In the genomic region with DNA sequence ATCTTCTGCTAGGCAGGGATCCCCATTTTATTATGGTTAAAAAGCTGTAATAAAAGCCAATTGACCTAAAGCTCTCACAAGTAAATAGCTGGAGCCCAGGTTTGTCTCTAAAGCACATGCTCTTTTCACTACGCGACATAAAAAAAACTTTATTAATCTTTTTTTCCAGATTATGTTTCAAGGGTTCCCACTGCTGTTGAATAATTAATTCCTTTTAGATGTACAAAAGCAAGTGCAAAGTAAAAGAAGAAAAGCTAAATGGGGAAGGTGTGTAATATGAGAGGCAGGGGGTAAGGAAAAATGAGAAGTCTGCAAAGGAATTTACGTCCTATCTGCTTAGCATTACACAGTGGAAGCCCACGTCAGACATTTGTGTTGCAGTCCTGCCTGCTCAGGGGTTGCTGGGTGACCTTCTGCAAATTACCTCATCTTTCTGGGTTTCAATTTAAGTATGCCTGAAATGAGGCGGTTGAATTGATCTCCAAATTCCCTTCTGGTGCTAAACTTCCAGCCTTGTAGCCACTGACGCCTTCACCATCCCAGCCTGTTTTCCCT, we compare ENCODE assay signal across 8 cellular contexts. TPM values are rescaled to one million over a fixed set of nuclear protein-coding genes. Genes with fewer than 3 reads are reported as not detected.
DNase-seq lines count a peak whose midpoint lies in the region; ATAC-seq and TF ChIP-seq lines count a peak whose summit lies in the region.

No MANE protein-coding gene starts in this region.

- no peak overlapping the region for H3K27ac Mint-ChIP-seq in GM23338

- peaks cover 9% of the 10 kb centered on the region; the same call in 2 of the 3 replicates for H3K4me1 Mint-ChIP-seq in GM23338

- no peaks in the 10 kb centered on the region for H3K9me3 ChIP-seq in tibial artery

- no peaks in the 10 kb centered on the region for H4K20me1 ChIP-seq in GM23338 (replicated peaks; ENCODE audit: insufficient read depth)

- no peaks in the 10 kb centered on the region for H3F3A ChIP-seq in GM23338 (replicated peaks; ENCODE audit: low read depth)

- peak; percentile 42 for DNase-seq in GM10248 (ENCODE audit: extremely low spot score)
- peak; percentile 27 for DNase-seq in GM23338 (ENCODE audit: low spot score)
- DNase-seq in LoVo (ENCODE audit: low spot score), result peak; percentile 24
- peak; percentile 11 for DNase-seq in activated CD4-positive, alpha-beta T cell treated with anti-CD3 and anti-CD28 coated beads for 1 hour
- peak; percentile 79 to 84 for DNase-seq in erythroblast (lab: John Stamatoyannopoulos, UW)
- DNase-seq in myocyte (ENCODE audit: low read depth), result peak; percentile 67
- peak in 1 of 2 donors; percentile 59 for DNase-seq in tibial artery
- no peak for DNase-seq in effector CD8-positive, alpha-beta T cell (lab: John Stamatoyannopoulos, UW)

- 0 out of 2 replicates have a peak overlapping the region, but pooled peaks have one; percentile 56 for H3K27ac ChIP-seq in GM23338 (ENCODE audit: low read depth)
- H3K27ac ChIP-seq in tibial artery, result peak overlapping the region; percentile 94 to 95

- H3K4me3 ChIP-seq in GM23338 (peak overlapping the region; percentile 87), tibial artery (peak overlapping the region; percentile 63 to 70)

- no peaks in the 10 kb centered on the region for H3K9me2 ChIP-seq in GM23338 (ENCODE audit: insufficient read depth)

- H3K27me3 ChIP-seq in GM23338 (ENCODE audit: insufficient read depth) (peaks cover 4% of the 10 kb centered on the region; the same call in 1 of the 2 replicates), tibial artery (no peaks in the 10 kb centered on the region)

- peak overlapping the region; percentile 99 for H3K4me2 ChIP-seq in GM23338

- no peaks in the 10 kb centered on the region for H3K36me3 Mint-ChIP-seq in GM23338 (ENCODE audit: low read depth)

- ATAC-seq in GM23338, result peak; percentile 10

- CTCF ChIA-PET in GM10248 (lab: Yijun Ruan, JAX), result interaction anchor here (0.9 to 3.2 kb wide), 3 partner anchors 11 to 110 kb away, joined by 5 to 20 read pairs (median 7); no protein-coding TSS in a partner anchor

- no peaks in the 10 kb centered on the region for H3K9me3 Mint-ChIP-seq in GM23338

- no peaks in the 10 kb centered on the region for H3K4me1 ChIP-seq in GM23338 (ENCODE audit: insufficient read depth)
- H3K4me1 ChIP-seq in tibial artery, result peaks cover 0 to 39% (median 8%) of the 10 kb centered on the region in 4 donors

- no peak for TF ChIP-seq POLR2A in erythroblast (IDR thresholded peaks at IDR 0.05; ENCODE audit: low read length)

- intact Hi-C loops in tibial artery (cut with DNase I; ENCODE audit: low total_unique reads), result no loop called here

- H3K27me3 Mint-ChIP-seq in GM23338 (ENCODE audit: insufficient read depth, low read depth, poor library complexity), result peaks cover 13% of the 10 kb centered on the region

- no peaks in the 10 kb centered on the region for H3K36me3 ChIP-seq in GM23338 (ENCODE audit: insufficient read depth)
- no peaks in the 10 kb centered on the region for H3K36me3 ChIP-seq in tibial artery

- no peak for TF ChIP-seq CTCF in GM10248 (IDR thresholded peaks at IDR 0.05; ENCODE audit: control extremely low read depth, extremely low read depth, low read depth, missing control alignments)
- TF ChIP-seq CTCF in GM23338 (conservative IDR thresholded peaks at IDR 0.05; ENCODE audit: low read depth in 2 of 2), result no peak
- TF ChIP-seq CTCF in tibial artery (IDR thresholded peaks at IDR 0.05), result no peak

- POLR2A ChIA-PET in GM10248 (lab: Yijun Ruan, JAX), result interaction anchor here (0.6 to 2.0 kb wide), 34 partner anchors 8 to 1913 kb away, joined by 3 to 23 read pairs (median 4); a partner anchor contains a TSS

- H3K79me2 ChIP-seq in GM23338 (replicated peaks; ENCODE audit: insufficient read depth), result no peaks in the 10 kb centered on the region

- H3K4me3 Mint-ChIP-seq in GM23338, result peak overlapping the region; percentile 89

- peak overlapping the region; percentile 97 for H2AFZ ChIP-seq in GM23338

TF ChIP-seq in GM23338, 12 proteins besides CTCF, POLR2A, EP300 and RAD21 (continues in another document):
- TF ChIP-seq POLR2AphosphoS5 (IDR thresholded peaks at IDR 0.05; ENCODE audit: low read depth) (no peak), EZH2phosphoT487 (IDR thresholded peaks at IDR 0.05; ENCODE audit: unreplicated experiment) (no peak), ZNF331 (CRISPR knock-in tag; IDR thresholded peaks at IDR 0.05; ENCODE audit: low read depth) (no peak), ZNF114 (CRISPR knock-in tag; IDR thresholded peaks at IDR 0.05) (no peak), EZH2 (IDR thresholded peaks at IDR 0.05; ENCODE audit: low read depth, unreplicated experiment) (no peak), CREB1 (CRISPR knock-in tag; IDR thresholded peaks at IDR 0.05; ENCODE audit: low read depth) (no peak), NANOG (IDR thresholded peaks at IDR 0.05; ENCODE audit: borderline replicate concordance) (no peak), JUNB (IDR thresholded peaks at IDR 0.05; ENCODE audit: unreplicated experiment) (no peak), STAT1 (IDR thresholded peaks at IDR 0.05; ENCODE audit: unreplicated experiment) (no peak)
- TF ChIP-seq, protein P1, sequence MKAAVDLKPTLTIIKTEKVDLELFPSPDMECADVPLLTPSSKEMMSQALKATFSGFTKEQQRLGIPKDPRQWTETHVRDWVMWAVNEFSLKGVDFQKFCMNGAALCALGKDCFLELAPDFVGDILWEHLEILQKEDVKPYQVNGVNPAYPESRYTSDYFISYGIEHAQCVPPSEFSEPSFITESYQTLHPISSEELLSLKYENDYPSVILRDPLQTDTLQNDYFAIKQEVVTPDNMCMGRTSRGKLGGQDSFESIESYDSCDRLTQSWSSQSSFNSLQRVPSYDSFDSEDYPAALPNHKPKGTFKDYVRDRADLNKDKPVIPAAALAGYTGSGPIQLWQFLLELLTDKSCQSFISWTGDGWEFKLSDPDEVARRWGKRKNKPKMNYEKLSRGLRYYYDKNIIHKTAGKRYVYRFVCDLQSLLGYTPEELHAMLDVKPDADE (IDR thresholded peaks at IDR 0.05), result no peak
- TF ChIP-seq, protein P2, sequence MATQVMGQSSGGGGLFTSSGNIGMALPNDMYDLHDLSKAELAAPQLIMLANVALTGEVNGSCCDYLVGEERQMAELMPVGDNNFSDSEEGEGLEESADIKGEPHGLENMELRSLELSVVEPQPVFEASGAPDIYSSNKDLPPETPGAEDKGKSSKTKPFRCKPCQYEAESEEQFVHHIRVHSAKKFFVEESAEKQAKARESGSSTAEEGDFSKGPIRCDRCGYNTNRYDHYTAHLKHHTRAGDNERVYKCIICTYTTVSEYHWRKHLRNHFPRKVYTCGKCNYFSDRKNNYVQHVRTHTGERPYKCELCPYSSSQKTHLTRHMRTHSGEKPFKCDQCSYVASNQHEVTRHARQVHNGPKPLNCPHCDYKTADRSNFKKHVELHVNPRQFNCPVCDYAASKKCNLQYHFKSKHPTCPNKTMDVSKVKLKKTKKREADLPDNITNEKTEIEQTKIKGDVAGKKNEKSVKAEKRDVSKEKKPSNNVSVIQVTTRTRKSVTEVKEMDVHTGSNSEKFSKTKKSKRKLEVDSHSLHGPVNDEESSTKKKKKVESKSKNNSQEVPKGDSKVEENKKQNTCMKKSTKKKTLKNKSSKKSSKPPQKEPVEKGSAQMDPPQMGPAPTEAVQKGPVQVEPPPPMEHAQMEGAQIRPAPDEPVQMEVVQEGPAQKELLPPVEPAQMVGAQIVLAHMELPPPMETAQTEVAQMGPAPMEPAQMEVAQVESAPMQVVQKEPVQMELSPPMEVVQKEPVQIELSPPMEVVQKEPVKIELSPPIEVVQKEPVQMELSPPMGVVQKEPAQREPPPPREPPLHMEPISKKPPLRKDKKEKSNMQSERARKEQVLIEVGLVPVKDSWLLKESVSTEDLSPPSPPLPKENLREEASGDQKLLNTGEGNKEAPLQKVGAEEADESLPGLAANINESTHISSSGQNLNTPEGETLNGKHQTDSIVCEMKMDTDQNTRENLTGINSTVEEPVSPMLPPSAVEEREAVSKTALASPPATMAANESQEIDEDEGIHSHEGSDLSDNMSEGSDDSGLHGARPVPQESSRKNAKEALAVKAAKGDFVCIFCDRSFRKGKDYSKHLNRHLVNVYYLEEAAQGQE (IDR thresholded peaks at IDR 0.05; ENCODE audit: unreplicated experiment), result no peak

RNA-seq across cellular contexts. Expression of a gene that starts 0.8 kb away (rescaled TPM):
- total RNA-seq in GM23338 (2014; rRNA removed; shearing (Covaris generic)), result 4.9 and 5.2 TPM in 2 replicates
- 5.3 and 5.6 TPM in 2 replicates for polyA plus RNA-seq in GM23338 (2016; fragmentation: Nextera tagmentation; extraction: Ambion mirVana)
- total RNA-seq in myocyte, result 30.8 and 46.9 TPM in 2 replicates
- 35.4 TPM for polyA plus RNA-seq in myocyte (2012)
